In the genomic region with DNA sequence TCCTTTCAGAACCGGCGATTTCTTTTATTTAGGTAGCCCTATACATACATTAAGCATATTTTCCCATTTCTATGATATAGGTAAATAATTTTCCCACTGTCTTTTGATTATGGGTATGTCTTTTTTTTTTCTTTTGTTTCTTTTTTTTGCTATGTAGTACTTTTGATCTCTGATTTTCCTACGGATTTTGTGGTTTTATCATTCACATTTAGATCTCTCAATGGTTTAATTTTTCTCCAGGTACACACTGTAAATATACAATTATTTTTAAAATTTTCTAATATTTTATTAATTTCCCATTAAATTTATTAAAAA, we compare ENCODE assay signal across 8 cellular contexts. TPM values are rescaled to one million over a fixed set of nuclear protein-coding genes. Genes with fewer than 3 reads are reported as not detected.
DNase-seq lines count a peak whose midpoint lies in the region; ATAC-seq and TF ChIP-seq lines count a peak whose summit lies in the region.

No MANE protein-coding gene starts in this region.

- no peak overlapping the region for H3K14ac ChIP-seq in neuronal stem cell (ENCODE audit: low read length)

- no peak for ATAC-seq in CD4-positive, CD25-positive, alpha-beta regulatory T cell (ENCODE audit: low read depth in 2 of 2)

- H4K20me1 ChIP-seq in OCI-LY7 (ENCODE audit: insufficient read depth, low read length): no peaks in the 10 kb centered on the region

- intact Hi-C loops in OCI-LY7 (cut with micrococcal nuclease; ENCODE audit: unreplicated experiment) (no loop called here), posterior vena cava (cut with DNase I) (no loop called here)

- H2BK15ac ChIP-seq in neuronal stem cell (ENCODE audit: low read length): no peak overlapping the region

- peaks cover 4% of the 10 kb centered on the region for H3K27me3 Mint-ChIP-seq in CD4-positive, CD25-positive, alpha-beta regulatory T cell
- H3K27me3 Mint-ChIP-seq in endothelial cell (ENCODE audit: unreplicated experiment): peaks cover 1% of the 10 kb centered on the region

- in situ Hi-C loops in G401 (cut with HindIII; ENCODE audit: low sequenced_read_pairs) (no loop called here), ACHN (cut with HindIII; ENCODE audit: low pct_ligation_motif_present, low pct_unique_long_range_greater_than_20kb, low sequenced_read_pairs) (no loop called here)

- H2AFZ ChIP-seq in OCI-LY7 (ENCODE audit: low read length) (peak overlapping the region; percentile 98), neuronal stem cell (ENCODE audit: low read length) (peak overlapping the region; percentile 97)

- no peak overlapping the region for H3K18ac ChIP-seq in neuronal stem cell (ENCODE audit: low read length)

- no peak overlapping the region for H4K91ac ChIP-seq in neuronal stem cell (ENCODE audit: low read depth, low read length, poor library complexity)

- H2AK5ac ChIP-seq in neuronal stem cell (ENCODE audit: low read depth, low read length): no peak overlapping the region

- peaks cover 2% of the 10 kb centered on the region for H3K36me3 ChIP-seq in CD4-positive, CD25-positive, alpha-beta regulatory T cell (ENCODE audit: control insufficient read depth, insufficient read depth, low read length)
- H3K36me3 ChIP-seq in OCI-LY7 (ENCODE audit: insufficient read depth, low read length): no peaks in the 10 kb centered on the region
- peaks cover 0 to 20% of the 10 kb centered on the region in 2 donors for H3K36me3 ChIP-seq in neuronal stem cell (replicated peaks in 1 of 2; ENCODE audit: control insufficient read depth in 2 of 2, insufficient read depth in 2 of 2, low read length in 2 of 2)

- no peaks in the 10 kb centered on the region for H3K9me2 ChIP-seq in OCI-LY7 (ENCODE audit: insufficient read depth, low read length)

- POLR2A ChIA-PET in OCI-LY7 (lab: Charles Lee): interaction anchor here (0.6 kb wide), 2 partner anchors 72 to 291 kb away, joined by 3 read pairs; no protein-coding TSS in a partner anchor

- H3K27me3 ChIP-seq in CD4-positive, CD25-positive, alpha-beta regulatory T cell (ENCODE audit: control insufficient read depth, insufficient read depth, low read length): no peaks in the 10 kb centered on the region
- no peaks in the 10 kb centered on the region for H3K27me3 ChIP-seq in neuronal stem cell (ENCODE audit: control insufficient read depth in 3 of 3, insufficient read depth in 3 of 3, low read depth in 1 of 3, low read length in 3 of 3)

- no peak overlapping the region for H4K8ac ChIP-seq in neuronal stem cell (ENCODE audit: low read depth, low read length)

- H3K9me3 Mint-ChIP-seq in CD4-positive, CD25-positive, alpha-beta regulatory T cell: peaks cover 0 to 14% (median 4%) of the 10 kb centered on the region in 7 donors
- H3K9me3 Mint-ChIP-seq in endothelial cell (ENCODE audit: unreplicated experiment): no peaks in the 10 kb centered on the region

- peak overlapping the region; percentile 93 for H3K4me3 ChIP-seq in CD4-positive, CD25-positive, alpha-beta regulatory T cell (ENCODE audit: low read depth, low read length)
- H3K4me3 ChIP-seq in OCI-LY7 (ENCODE audit: low read depth, low read length, poor library complexity, severe bottlenecking) (peak overlapping the region; percentile 84), neuronal stem cell (ENCODE audit: low read length in 2 of 2) (peak overlapping the region; percentile 89 to 97)

- no peak overlapping the region for H3K23ac ChIP-seq in neuronal stem cell (ENCODE audit: low read depth, low read length, poor library complexity)

- 0 out of 2 replicates have a peak, but pooled peaks cover 6% of the 10 kb centered on the region for H3K79me2 ChIP-seq in OCI-LY7 (ENCODE audit: insufficient read depth, low read depth, low read length)

- H3K9me3 ChIP-seq in CD4-positive, CD25-positive, alpha-beta regulatory T cell (ENCODE audit: control insufficient read depth in 2 of 2, low read length in 2 of 2): peaks cover 11 to 13% of the 10 kb centered on the region in 2 experiments
- H3K9me3 ChIP-seq in OCI-LY7 (ENCODE audit: low read length) (peaks cover 14% of the 10 kb centered on the region; the same call in 1 of the 2 replicates), neuronal stem cell (replicated peaks in 1 of 2; ENCODE audit: control insufficient read depth in 2 of 2, insufficient read depth in 1 of 2, low read depth in 1 of 2, low read length in 2 of 2) (no peaks in the 10 kb centered on the region)

- BruUV-seq in OCI-LY7 (replicated peaks; lab: Mats Ljungman, UMichigan): no TSS peak

- H3K4me1 Mint-ChIP-seq in CD4-positive, CD25-positive, alpha-beta regulatory T cell: peaks cover 5 to 44% (median 23%) of the 10 kb centered on the region in 4 donors
- H3K4me1 Mint-ChIP-seq in endothelial cell (ENCODE audit: unreplicated experiment): peaks cover 6% of the 10 kb centered on the region

- peak overlapping the region; percentile 79 for H3K27ac ChIP-seq in CD4-positive, CD25-positive, alpha-beta regulatory T cell (ENCODE audit: insufficient read depth, low read length, poor library complexity, severe bottlenecking)
- H3K27ac ChIP-seq in OCI-LY7 (ENCODE audit: low read depth, low read length, poor library complexity, severe bottlenecking) (no peak overlapping the region), neuronal stem cell (replicated peaks; ENCODE audit: low read length) (no peak overlapping the region)

- DNase-seq in CD4-positive, CD25-positive, alpha-beta regulatory T cell: no peak
- DNase-seq in OCI-LY7 (ENCODE audit: low spot score) (no peak), endothelial cell (ENCODE audit: low spot score) (no peak), neuronal stem cell (ENCODE audit: low spot score) (no peak), NCI-H2029 (lab: John Stamatoyannopoulos, UW) (no peak), G401 (ENCODE audit: low spot score) (no peak), posterior vena cava (ENCODE audit: low spot score) (no peak), ACHN (no peak)

- H3K9ac ChIP-seq in neuronal stem cell (ENCODE audit: low read depth, low read length, poor library complexity): no peak overlapping the region

- peaks cover 3% of the 10 kb centered on the region for H3K79me1 ChIP-seq in neuronal stem cell (ENCODE audit: low read depth, low read length)

- H3K4me1 ChIP-seq in CD4-positive, CD25-positive, alpha-beta regulatory T cell (ENCODE audit: control insufficient read depth, insufficient read depth, low read length, poor library complexity, severe bottlenecking): peaks cover 12% of the 10 kb centered on the region
- H3K4me1 ChIP-seq in OCI-LY7 (ENCODE audit: insufficient read depth, low read length, poor library complexity, severe bottlenecking) (peaks cover 13% of the 10 kb centered on the region), neuronal stem cell (ENCODE audit: control insufficient read depth in 2 of 2, insufficient read depth in 1 of 2, low read depth in 1 of 2, low read length in 2 of 2) (peaks cover 0 to 2% of the 10 kb centered on the region in 2 donors)

- peak overlapping the region; percentile 84 for H3K4me2 ChIP-seq in OCI-LY7 (ENCODE audit: low read length)
- peak overlapping the region; percentile 61 for H3K4me2 ChIP-seq in neuronal stem cell (ENCODE audit: insufficient read depth, low read length, poor library complexity, severe bottlenecking)

- no peak overlapping the region for H2BK120ac ChIP-seq in neuronal stem cell (ENCODE audit: low read depth, low read length)

- no peak overlapping the region for H2BK5ac ChIP-seq in neuronal stem cell (ENCODE audit: low read length)

- WGBS in neuronal stem cell (ENCODE audit: extremely low coverage in 2 of 2, insufficient read length in 2 of 2, insufficient replicate concordance in 1 of 2), 2 donors: no CpG with 5 or more reads among the region's 3 CpGs

- H3K36me3 Mint-ChIP-seq in CD4-positive, CD25-positive, alpha-beta regulatory T cell: peaks cover 11% of the 10 kb centered on the region
- peaks cover 4% of the 10 kb centered on the region for H3K36me3 Mint-ChIP-seq in endothelial cell (ENCODE audit: low read depth, unreplicated experiment)

- no peak overlapping the region for H3K4ac ChIP-seq in neuronal stem cell (ENCODE audit: low read length)

- peak overlapping the region; percentile 93 to 96 (median 94) for H3K4me3 Mint-ChIP-seq in CD4-positive, CD25-positive, alpha-beta regulatory T cell
- H3K4me3 Mint-ChIP-seq in endothelial cell (ENCODE audit: unreplicated experiment): peak overlapping the region; percentile 93

- H3K27ac Mint-ChIP-seq in CD4-positive, CD25-positive, alpha-beta regulatory T cell: peak overlapping the region; percentile 85 to 94 (median 90)
- H3K27ac Mint-ChIP-seq in endothelial cell (ENCODE audit: unreplicated experiment): peak overlapping the region; percentile 6

- CTCF ChIA-PET in OCI-LY7 (lab: Charles Lee; ENCODE audit: unreplicated experiment): no interaction called here

- no peak overlapping the region for H2BK12ac ChIP-seq in neuronal stem cell (ENCODE audit: low read length)

- TF ChIP-seq CTCF in OCI-LY7 (conservative IDR thresholded peaks at IDR 0.05; ENCODE audit: low read length): no peak
- TF ChIP-seq CTCF in endothelial cell (IDR thresholded peaks at IDR 0.05; ENCODE audit: unreplicated experiment): no peak

RNA-seq across cellular contexts. Expression of a gene that starts 0.4 kb away (rescaled TPM):
- 18.1 TPM for total RNA-seq in CD4-positive, CD25-positive, alpha-beta regulatory T cell
- polyA plus RNA-seq in CD4-positive, CD25-positive, alpha-beta regulatory T cell: 10 to 100 TPM in 3 of 4 donors, 1 to 10 TPM in 1; 7.1 to 15.9 (median 11.0) TPM
- total RNA-seq in OCI-LY7 (2014; rRNA removed; shearing (Covaris generic)): 13.3 and 14.8 TPM in 2 replicates
- 14.8 and 15.1 TPM in 2 replicates for total RNA-seq in OCI-LY7 (2022)
- 16.7 TPM for total RNA-seq in endothelial cell (ENCODE audit: unreplicated experiment)
- polyA plus RNA-seq in neuronal stem cell (2013, experiment 1 of 2): 8.8 TPM
- 8.3 TPM for polyA plus RNA-seq in neuronal stem cell (2013, experiment 2 of 2)
- total RNA-seq in G401 (2014; rRNA removed; shearing (Covaris generic)): 19.1 and 19.7 TPM in 2 replicates
- 10 to 100 TPM; 10.1 TPM for total RNA-seq in posterior vena cava
